Comparison of ENCODE assay signal across 18 cellular contexts in the genomic region with DNA sequence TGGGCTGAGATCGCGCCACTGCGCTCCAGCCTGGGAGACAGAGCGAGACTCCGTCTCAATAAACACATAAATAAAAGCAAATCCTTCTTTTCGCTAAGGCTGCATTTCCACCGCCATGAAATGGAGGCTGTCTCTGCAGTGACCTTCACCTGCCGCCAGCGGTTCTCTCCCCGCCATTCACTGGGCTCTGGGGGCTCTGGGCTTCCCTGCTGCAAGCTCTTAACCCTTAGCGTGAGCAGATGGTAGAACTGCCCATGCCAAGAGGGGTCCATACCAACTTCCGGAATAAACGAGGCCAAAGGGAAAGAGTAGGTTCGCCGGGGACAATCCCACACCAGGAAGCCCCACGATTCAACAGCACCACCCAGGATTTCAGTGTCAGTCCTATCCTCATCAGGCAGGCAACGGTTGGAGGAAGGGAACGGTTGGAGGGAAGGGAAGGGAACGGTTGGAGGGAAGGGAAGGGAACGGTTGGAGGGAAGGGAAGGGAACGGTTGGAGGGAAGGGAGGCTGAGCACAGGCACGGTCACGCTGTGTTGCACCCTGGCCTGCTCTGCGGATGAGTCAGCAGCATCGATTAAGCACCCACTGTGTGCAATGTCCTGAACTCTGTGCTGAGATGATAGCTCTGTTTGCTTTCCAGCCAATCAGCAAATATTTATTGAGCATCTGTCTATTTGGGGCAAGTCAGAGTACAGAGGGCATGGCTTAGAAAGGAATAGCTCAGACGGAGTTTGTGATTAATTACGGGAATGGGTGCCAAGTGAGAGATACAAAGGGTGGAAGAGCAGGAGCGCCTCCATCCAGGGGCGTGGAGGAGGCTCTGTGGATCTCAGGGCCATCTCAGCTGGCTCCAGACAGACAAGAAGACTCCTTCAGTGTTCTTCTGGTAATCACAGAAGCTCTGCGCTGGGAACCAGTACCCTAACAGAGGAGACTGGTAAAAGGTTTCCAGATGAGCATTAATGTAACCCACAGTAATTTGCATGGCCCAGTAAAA.
DNase-seq lines count a peak whose midpoint lies in the region; ATAC-seq, FAIRE-seq and TF ChIP-seq lines count a peak whose summit lies in the region.
"Had no signal": no experiment of that assay in that cellular context is flagged by ENCODE, and none has a peak within 500 bp of the region (broad histone marks: within the 10 kb centered on the region; RNA-seq: fewer than 3 reads in every experiment).

No MANE protein-coding gene starts in this region.

- DNase-seq in Caco-2 = peak in 1 of 2 experiments; percentile 45
- DNase-seq in H9 = peak; percentile 24
- DNase-seq in GM12878 (ENCODE audit: low read depth, low spot score) = no peak
- no peak for DNase-seq in HAP-1 (ENCODE audit: low spot score in 2 of 2)
- DNase-seq in stimulated activated CD4-positive, alpha-beta T cell treated with anti-CD3 and anti-CD28 coated beads, Interleukin-2, amount 100 ng/mL, for 24 hours = no peak
- DNase-seq: H7, KBM-7, NCI-H1105, NCI-H1930, NCI-H2171, NCI-H510A, T-helper 2 cell had no signal

- peaks cover 25% of the 10 kb centered on the region for H3K4me1 ChIP-seq in Caco-2
- H3K4me1 ChIP-seq in H9 (ENCODE audit: insufficient read depth, low read length) = no peaks in the 10 kb centered on the region
- H3K4me1 ChIP-seq in GM12878 (ENCODE audit: control insufficient read depth, insufficient read depth, low read length) = peaks cover 12% of the 10 kb centered on the region
- peaks cover 11 to 40% (median 30%) of the 10 kb centered on the region in 4 donors for H3K4me1 ChIP-seq in liver (ENCODE audit: control insufficient read depth in 4 of 4, insufficient read depth in 4 of 4, low read length in 3 of 4)
- no peaks in the 10 kb centered on the region for H3K4me1 ChIP-seq in HAP-1

- intact Hi-C loops in Caco-2 (cut with micrococcal nuclease; ENCODE audit: unreplicated experiment) (no loop called here), GM12878 (cut with micrococcal nuclease; ENCODE audit: unreplicated experiment) (no loop called here)

- ATAC-seq in GM12878 = no peak
- ATAC-seq in GM19463 (IDR thresholded peaks at IDR 0.05; ENCODE audit: unreplicated experiment) = no peak
- ATAC-seq in GM19455 (IDR thresholded peaks at IDR 0.05; ENCODE audit: unreplicated experiment) = no peak

- H3K9me3 Mint-ChIP-seq in Caco-2 (ENCODE audit: unreplicated experiment) (no peaks in the 10 kb centered on the region), H9 (no peaks in the 10 kb centered on the region; a peak in 4 of 5 replicates)

- H3T11ph ChIP-seq in H9 (ENCODE audit: low read length) = no peak overlapping the region

- H3K9me3 ChIP-seq in Caco-2 (peaks cover 5% of the 10 kb centered on the region), H9 (ENCODE audit: control insufficient read depth, low read depth, low read length) (no peaks in the 10 kb centered on the region), GM12878 (replicated peaks; ENCODE audit: control insufficient read depth, insufficient read depth, low read length) (no peaks in the 10 kb centered on the region; the same call in 2 of the 3 replicates), liver (ENCODE audit: control insufficient read depth in 4 of 4, low read length in 3 of 4) (no peaks in the 10 kb centered on the region), HAP-1 (peaks cover 4% of the 10 kb centered on the region; the same call in 1 of the 2 replicates)

- no TSS peak for BruUV-seq in Caco-2 (replicated peaks; lab: Mats Ljungman, UMichigan)
- no TSS peak for BruUV-seq in GM12878 (replicated peaks; lab: Mats Ljungman, UMichigan)

- H3K4me2 ChIP-seq in H9 (ENCODE audit: insufficient read depth, insufficient read length, low read length) (no peak overlapping the region), GM12878 (ENCODE audit: control insufficient read depth, insufficient read depth) (no peak overlapping the region)
- H3K4me2 ChIP-seq: BLaER1 had no signal

- no peak overlapping the region for H2BK20ac ChIP-seq in H9 (ENCODE audit: low read depth, low read length, poor library complexity, severe bottlenecking)

- no peak overlapping the region for H2AFZ ChIP-seq in H9 (ENCODE audit: low read length)
- H2AFZ ChIP-seq in GM12878 (ENCODE audit: control insufficient read depth, low read depth, low read length) = no peak overlapping the region

- no peak overlapping the region for H3K23ac ChIP-seq in H9 (ENCODE audit: insufficient read length, low read depth, low read length)

- no peak overlapping the region for H4K5ac ChIP-seq in H9 (ENCODE audit: insufficient read length, low read depth, low read length)

- TF ChIP-seq EP300 in GM12878 (IDR thresholded peaks at IDR 0.05; ENCODE audit: borderline replicate concordance in 1 of 2, control insufficient read depth in 1 of 2, low read depth in 2 of 2, low read length in 2 of 2) = no peak

- no peak overlapping the region for H4K8ac ChIP-seq in H9 (replicated peaks; ENCODE audit: insufficient read length, low read depth, low read length)

- H3K4me1 Mint-ChIP-seq in Caco-2 (ENCODE audit: low read depth, unreplicated experiment) = peaks cover 21% of the 10 kb centered on the region
- peaks cover 0 to 8% of the 10 kb centered on the region in 2 experiments; a peak in 2 of 4 replicates for H3K4me1 Mint-ChIP-seq in H9

- TF ChIP-seq RAD21 in GM12878 (IDR thresholded peaks at IDR 0.05; ENCODE audit: insufficient read depth, low read depth, low read length) = no peak
- peak; percentile 69 to 71 for TF ChIP-seq RAD21 in liver (IDR thresholded peaks at IDR 0.05)

- no peak overlapping the region for H2AK5ac ChIP-seq in H9 (ENCODE audit: insufficient read length, low read length)

- H4K20me1 ChIP-seq in H9 (ENCODE audit: control insufficient read depth, insufficient read depth, insufficient read length) = no peaks in the 10 kb centered on the region
- no peaks in the 10 kb centered on the region for H4K20me1 ChIP-seq in GM12878 (ENCODE audit: control insufficient read depth, insufficient read depth)
- H4K20me1 ChIP-seq: BLaER1 had no signal

- H3K14ac ChIP-seq in H9 (ENCODE audit: insufficient read depth, low read length) = no peak overlapping the region

- no CpG with 5 or more reads among the region's 30 CpGs for WGBS in H9 (ENCODE audit: extremely low coverage, insufficient read length, low lambda C conversion rate)
- 76% methylated on average over 30 of the region's 30 CpGs for WGBS in GM12878 (ENCODE audit: insufficient coverage, insufficient replicate concordance, low lambda C conversion rate, missing lambda C conversion rate)
- WGBS in liver = 61% methylated on average over 30 of the region's 30 CpGs

- H3K4me3 ChIP-seq in Caco-2 (ENCODE audit: low read depth, low read length) = no peak overlapping the region
- no peak overlapping the region for H3K4me3 ChIP-seq in GM12878
- no peak overlapping the region for H3K4me3 ChIP-seq in liver (ENCODE audit: low read depth in 1 of 3, low read length in 3 of 3)
- no peak overlapping the region for H3K4me3 ChIP-seq in HAP-1
- H3K4me3 ChIP-seq: BLaER1 had no signal

- H3K18ac ChIP-seq in H9 (ENCODE audit: insufficient read length, low read depth, low read length) = no peak overlapping the region

- H3K36me3 ChIP-seq in Caco-2 (ENCODE audit: control insufficient read depth, insufficient read depth, low read length) = no peaks in the 10 kb centered on the region
- H3K36me3 ChIP-seq in GM12878 (ENCODE audit: control insufficient read depth in 2 of 2, insufficient read depth in 2 of 2, low read length in 1 of 2) = no peaks in the 10 kb centered on the region
- no peaks in the 10 kb centered on the region for H3K36me3 ChIP-seq in liver (ENCODE audit: control insufficient read depth in 4 of 4, insufficient read depth in 3 of 4, low read depth in 1 of 4, low read length in 3 of 4)
- no peaks in the 10 kb centered on the region for H3K36me3 ChIP-seq in HAP-1 (replicated peaks)
- H3K36me3 ChIP-seq: BLaER1 had no signal

- H2BK5ac ChIP-seq in H9 (ENCODE audit: insufficient read length, low read length) = no peak overlapping the region

- H3K36me3 Mint-ChIP-seq in Caco-2 (ENCODE audit: insufficient read depth, unreplicated experiment) (no peaks in the 10 kb centered on the region), H9 (ENCODE audit: insufficient read depth in 1 of 3, low read depth in 3 of 3) (no peaks in the 10 kb centered on the region)

- no peak overlapping the region for H3K27ac ChIP-seq in H9 (ENCODE audit: insufficient read length, low read depth, low read length)
- H3K27ac ChIP-seq in GM12878 (ENCODE audit: control insufficient read depth, insufficient read depth) = no peak overlapping the region
- H3K27ac ChIP-seq in liver (ENCODE audit: low read depth in 1 of 2, low read length in 2 of 2) = peak overlapping the region; percentile 73 to 86
- H3K27ac ChIP-seq: BLaER1 had no signal

- no peak overlapping the region for H3K4ac ChIP-seq in H9 (ENCODE audit: low read depth, low read length)

- no peak for TF ChIP-seq POLR2A in GM12878 (IDR thresholded peaks at IDR 0.05; ENCODE audit: low read depth, low read length)

- no peak overlapping the region for H2BK12ac ChIP-seq in H9 (ENCODE audit: insufficient read length, low read depth, low read length)

- no peaks in the 10 kb centered on the region for H3K27me3 ChIP-seq in Caco-2 (replicated peaks; ENCODE audit: control insufficient read depth, insufficient read depth, low read length)
- H3K27me3 ChIP-seq in H9 (ENCODE audit: insufficient read depth, low read length) = no peaks in the 10 kb centered on the region
- H3K27me3 ChIP-seq in GM12878 (replicated peaks in 1 of 2; ENCODE audit: control insufficient read depth in 2 of 2, insufficient read depth in 2 of 2, low read length in 1 of 2) = no peaks in the 10 kb centered on the region
- H3K27me3 ChIP-seq in liver (ENCODE audit: control insufficient read depth in 4 of 4, insufficient read depth in 4 of 4, low read length in 3 of 4) = no peaks in the 10 kb centered on the region
- H3K27me3 ChIP-seq in HAP-1 (ENCODE audit: low read depth) = peaks cover 3% of the 10 kb centered on the region; the same call in 1 of the 2 replicates
- H3K27me3 ChIP-seq: BLaER1 had no signal

- H3K9ac ChIP-seq in H9 (ENCODE audit: extremely low read depth, insufficient read length, low read length) (no peak overlapping the region), GM12878 (ENCODE audit: control insufficient read depth, insufficient read depth, low read length) (no peak overlapping the region), liver (ENCODE audit: low read depth in 1 of 2, low read length in 2 of 2) (no peak overlapping the region)
- H3K9ac ChIP-seq: BLaER1 had no signal

- H3K56ac ChIP-seq in H9 (ENCODE audit: insufficient read length, low read depth, low read length) = no peak overlapping the region

- RAD21 ChIA-PET in GM12878 (lab: Charles Lee; ENCODE audit: unreplicated experiment) = no interaction called here

- H4K91ac ChIP-seq in H9 (ENCODE audit: insufficient read length, low read depth, low read length) = no peak overlapping the region

- H2BK15ac ChIP-seq in H9 (ENCODE audit: low read depth, low read length) = no peak overlapping the region

- no peak overlapping the region for H2BK120ac ChIP-seq in H9 (ENCODE audit: low read depth, low read length, poor library complexity, severe bottlenecking)

- peak overlapping the region; percentile 68 for H3K27ac Mint-ChIP-seq in Caco-2 (ENCODE audit: unreplicated experiment)
- no peak overlapping the region; a peak in 1 of 7 replicates for H3K27ac Mint-ChIP-seq in H9

- POLR2A ChIA-PET in Caco-2 (lab: Charles Lee) (interaction anchor here (0.6 to 1.3 kb wide), 3 partner anchors 9 to 364 kb away, joined by 3 to 4 read pairs (median 3); a partner anchor contains a TSS), GM12878 (lab: Charles Lee) (interaction anchor here (0.5 to 1.3 kb wide), 2 partner anchors 47 to 384 kb away, joined by 3 read pairs; no protein-coding TSS in a partner anchor)

- H3K79me2 ChIP-seq in H9 (ENCODE audit: insufficient read depth, low read length) = no peaks in the 10 kb centered on the region
- no peaks in the 10 kb centered on the region for H3K79me2 ChIP-seq in GM12878 (ENCODE audit: control insufficient read depth, insufficient read depth, low read length)

- TF ChIP-seq CTCF in Caco-2 (IDR thresholded peaks at IDR 0.05; ENCODE audit: insufficient read depth in 1 of 2, low read depth in 1 of 2, low read length in 1 of 2, severe bottlenecking in 1 of 2, unreplicated experiment in 1 of 2) (no peak), H9 (conservative IDR thresholded peaks at IDR 0.05) (no peak), GM12878 (IDR thresholded peaks at IDR 0.05 in 2 of 3, conservative IDR thresholded peaks at IDR 0.05 in 1 of 3; ENCODE audit: control insufficient read depth in 2 of 3, extremely low read depth in 1 of 3, insufficient read depth in 1 of 3, low read depth in 3 of 3, low read length in 3 of 3) (no peak), liver (IDR thresholded peaks at IDR 0.05; ENCODE audit: low read depth, low read length, missing input control) (no peak)

- H3K27me3 Mint-ChIP-seq in Caco-2 (ENCODE audit: insufficient read depth, unreplicated experiment) (no peaks in the 10 kb centered on the region), H9 (ENCODE audit: low read depth) (peaks cover 4% of the 10 kb centered on the region)

- SMC1A ChIA-PET in GM12878 (lab: Charles Lee; ENCODE audit: uncharacterized antibody, unreplicated experiment) = no interaction called here

- H3K23me2 ChIP-seq in H9 (ENCODE audit: insufficient read length, low read depth, low read length, poor library complexity, severe bottlenecking) = no peaks in the 10 kb centered on the region

- no peak for FAIRE-seq in GM12878 (lab: Jason Lieb, UNC)
- FAIRE-seq: GM12891, HTR-8/SVneo had no signal

- CTCF ChIA-PET in Caco-2 (lab: Charles Lee) = interaction anchor here (0.6 to 1.3 kb wide), 8 partner anchors 9 to 364 kb away, joined by 3 to 8 read pairs (median 4); a partner anchor contains a TSS
- CTCF ChIA-PET in GM12878 (lab: Yijun Ruan, JAX) = interaction anchor here (0.7 to 1.5 kb wide), 3 partner anchors 9 to 299 kb away, joined by 3 to 7 read pairs (median 4); no protein-coding TSS in a partner anchor

- no peaks in the 10 kb centered on the region for H3K79me1 ChIP-seq in H9 (ENCODE audit: insufficient read depth, low read depth, low read length, poor library complexity, severe bottlenecking)

- in situ Hi-C loops in GM12878 (cut with MboI) (no loop called here), HAP-1 (cut with MboI; ENCODE audit: low sequenced_read_pairs) (no loop called here)

- H3K4me3 Mint-ChIP-seq in Caco-2 (ENCODE audit: unreplicated experiment) (no peak overlapping the region), H9 (no peak overlapping the region)

Comparison
In these comparisons a context has a peak if more than half of its experiments do, and no peak if none do; other contexts are left out.
1. H3K27ac ChIP-seq: peak in liver (2 of 2); none in H9 (single experiment) and GM12878 (single experiment).